1 cellular context compared by ENCODE assay signal in genomic region chr20:17969276-17969883, GRCh38.
TF ChIP-seq lines count a peak whose summit lies in the region.

No MANE protein-coding gene starts in this region.

TF ChIP-seq in H1, 55 proteins besides CTCF, POLR2A, EP300 and RAD21 (continued from another document):
- TF ChIP-seq CEBPB (IDR thresholded peaks at IDR 0.05; ENCODE audit: low read depth, low read length) (no peak), SIN3A (conservative IDR thresholded peaks at IDR 0.05 in 1 of 2, IDR thresholded peaks at IDR 0.05 in 1 of 2; ENCODE audit: low read depth in 1 of 2, low read length in 2 of 2) (peak; percentile 4 to 82; a peak in 2 of 4 replicates), RBBP5 (IDR thresholded peaks at IDR 0.05; ENCODE audit: borderline replicate concordance, low read depth, low read length) (peak; percentile 77; the same call in 1 of the 2 replicates), ZNF274 (IDR thresholded peaks at IDR 0.05; ENCODE audit: borderline replicate concordance, extremely low read depth, low read length) (no peak), BRCA1 (IDR thresholded peaks at IDR 0.05; ENCODE audit: low read depth, low read length) (no peak), SP4 (IDR thresholded peaks at IDR 0.05; ENCODE audit: low read length) (no peak), CREB1 (IDR thresholded peaks at IDR 0.05) (no peak), BACH1 (IDR thresholded peaks at IDR 0.05; ENCODE audit: low read length) (no peak), EGR1 (IDR thresholded peaks at IDR 0.05; ENCODE audit: borderline replicate concordance, low read depth, low read length) (no peak), KDM1A (IDR thresholded peaks at IDR 0.05; ENCODE audit: borderline replicate concordance, low read length) (no peak), SIX5 (IDR thresholded peaks at IDR 0.05; ENCODE audit: low read depth, low read length) (no peak), SP1 (IDR thresholded peaks at IDR 0.05; ENCODE audit: low read depth, low read length) (no peak), GABPA (IDR thresholded peaks at IDR 0.05; ENCODE audit: borderline replicate concordance, insufficient read depth, low read length) (no peak), ATF3 (IDR thresholded peaks at IDR 0.05; ENCODE audit: insufficient read depth, low read depth, low read length) (no peak), RFX5 (IDR thresholded peaks at IDR 0.05; ENCODE audit: borderline replicate concordance, low read depth, low read length) (no peak), TCF12 (IDR thresholded peaks at IDR 0.05; ENCODE audit: low read depth, low read length) (no peak), NANOG (IDR thresholded peaks at IDR 0.05; ENCODE audit: insufficient read depth, low read depth, low read length, poor library complexity, severe bottlenecking) (no peak), USF2 (IDR thresholded peaks at IDR 0.05; ENCODE audit: low read length) (no peak), ATF2 (IDR thresholded peaks at IDR 0.05; ENCODE audit: low read length) (no peak), BCL11A (IDR thresholded peaks at IDR 0.05; ENCODE audit: low read depth in 2 of 2, low read length in 2 of 2) (no peak), TEAD4 (IDR thresholded peaks at IDR 0.05; ENCODE audit: low read depth, low read length) (peak; percentile 37; the same call in 1 of the 2 replicates), TAF7 (optimal IDR thresholded peaks at IDR 0.05; ENCODE audit: borderline replicate concordance, low read depth, low read length) (peak; percentile 12), HDAC6 (IDR thresholded peaks at IDR 0.05; ENCODE audit: low read depth, low read length) (no peak), PHF8 (conservative IDR thresholded peaks at IDR 0.05; ENCODE audit: low read depth, low read length) (peak; percentile 36), ASH2L (IDR thresholded peaks at IDR 0.05; ENCODE audit: low read length) (peak; percentile 61), NRF1 (IDR thresholded peaks at IDR 0.05; ENCODE audit: low read depth, low read length) (no peak), CHD7 (IDR thresholded peaks at IDR 0.05; ENCODE audit: insufficient replicate concordance, low read length) (no peak), HDAC2 (IDR thresholded peaks at IDR 0.05; ENCODE audit: borderline replicate concordance in 1 of 2, low read depth in 2 of 2, low read length in 2 of 2) (no peak; a peak in 1 of 4 replicates), JUN (IDR thresholded peaks at IDR 0.05; ENCODE audit: low read depth, low read length) (no peak), FOSL1 (IDR thresholded peaks at IDR 0.05; ENCODE audit: insufficient read depth, low read depth, low read length) (no peak), MAX (IDR thresholded peaks at IDR 0.05) (no peak), TAF1 (IDR thresholded peaks at IDR 0.05; ENCODE audit: low read depth, low read length) (peak; percentile 52; the same call in 1 of the 2 replicates), KDM5A (IDR thresholded peaks at IDR 0.05; ENCODE audit: low read length) (no peak), CHD2 (IDR thresholded peaks at IDR 0.05; ENCODE audit: low read length) (no peak), CBX5 (IDR thresholded peaks at IDR 0.05; ENCODE audit: low read depth, low read length) (no peak), CTBP2 (IDR thresholded peaks at IDR 0.05; ENCODE audit: borderline replicate concordance, insufficient read depth, insufficient read length, low read length) (no peak), SRF (IDR thresholded peaks at IDR 0.05; ENCODE audit: low read depth, low read length) (no peak), SP2 (IDR thresholded peaks at IDR 0.05; ENCODE audit: low read length) (no peak), E2F6 (IDR thresholded peaks at IDR 0.05) (no peak), JUND (IDR thresholded peaks at IDR 0.05; ENCODE audit: low read length) (no peak), KDM4A (IDR thresholded peaks at IDR 0.05; ENCODE audit: low read depth, low read length, severe bottlenecking) (no peak), RNF2 (IDR thresholded peaks at IDR 0.05; ENCODE audit: borderline replicate concordance, low read depth, low read length, missing control alignments, poor library complexity, severe bottlenecking) (no peak), POU5F1 (IDR thresholded peaks at IDR 0.05; ENCODE audit: low read depth, low read length) (no peak), POLR2AphosphoS5 (IDR thresholded peaks at IDR 0.05; ENCODE audit: low read depth, low read length) (no peak; the same call in 1 of the 2 replicates)
TF ChIP-seq in H1: peak in this region for 9.
